ENCODE assay signal across 7 cellular contexts in the genomic region with DNA sequence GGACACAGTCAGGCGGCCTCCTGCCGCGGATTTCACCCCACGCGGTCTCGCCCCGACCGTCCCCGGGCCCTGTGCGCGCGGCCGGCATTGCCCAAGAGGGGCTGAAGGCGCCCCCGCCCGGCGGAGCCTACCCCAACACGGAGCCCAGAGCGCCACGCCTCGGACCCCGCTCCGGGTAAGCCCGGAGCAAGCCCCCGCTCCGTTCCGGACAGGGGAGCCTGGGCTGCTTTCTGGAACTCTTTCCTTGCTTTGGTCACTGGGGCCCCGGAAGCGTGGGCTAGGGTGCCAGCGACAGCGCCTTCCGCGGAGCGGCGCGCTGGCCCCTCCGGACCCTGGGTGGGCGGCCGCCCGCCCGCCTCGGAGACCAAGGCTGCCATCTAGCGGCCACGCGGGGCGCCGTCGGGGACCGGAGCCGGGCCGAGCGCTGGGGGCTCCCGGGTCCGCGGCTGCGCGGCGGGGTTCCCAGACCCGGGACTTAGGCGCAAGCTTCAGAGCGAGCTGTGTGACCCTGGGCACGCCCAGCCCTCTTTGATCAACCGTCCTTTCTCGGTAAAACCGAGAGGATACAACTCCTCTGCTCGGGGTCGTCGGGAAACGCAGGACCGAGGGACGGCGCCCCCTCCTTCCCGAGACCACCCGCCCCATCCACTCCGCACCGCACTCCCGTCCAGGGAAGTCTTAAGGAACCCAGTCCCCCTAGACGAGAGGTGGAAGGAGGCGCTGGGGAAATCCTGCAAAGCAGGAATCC. TPM values are rescaled to one million over a fixed set of nuclear protein-coding genes. Genes with fewer than 3 reads are reported as not detected.
DNase-seq lines count a peak whose midpoint lies in the region; ATAC-seq, FAIRE-seq and TF ChIP-seq lines count a peak whose summit lies in the region.

No MANE protein-coding gene starts in this region.

- H3K27me3 ChIP-seq in GM12878 (replicated peaks in 1 of 2; ENCODE audit: control insufficient read depth in 2 of 2, insufficient read depth in 2 of 2, low read length in 1 of 2) = no peaks in the 10 kb centered on the region

- 25% methylated on average over 63 of the region's 79 CpGs for WGBS in GM12878 (ENCODE audit: insufficient coverage, insufficient replicate concordance, low lambda C conversion rate, missing lambda C conversion rate)

- TF ChIP-seq POLR2A in GM12878 (IDR thresholded peaks at IDR 0.05; ENCODE audit: low read depth, low read length) = no peak

- no peak for TF ChIP-seq EP300 in GM12878 (IDR thresholded peaks at IDR 0.05; ENCODE audit: borderline replicate concordance in 1 of 2, control insufficient read depth in 1 of 2, low read depth in 2 of 2, low read length in 2 of 2)

- peak; percentile 63 to 71 (median 67); a peak in 5 of 6 replicates for TF ChIP-seq CTCF in GM12878 (IDR thresholded peaks at IDR 0.05 in 2 of 3, conservative IDR thresholded peaks at IDR 0.05 in 1 of 3; ENCODE audit: control insufficient read depth in 2 of 3, extremely low read depth in 1 of 3, insufficient read depth in 1 of 3, low read depth in 3 of 3, low read length in 3 of 3)

- DNase-seq in GM18507 (ENCODE audit: extremely low spot score, insufficient read length, low read depth) = peak; percentile 49
- DNase-seq in GM12878 (ENCODE audit: low read depth, low spot score) = no peak
- DNase-seq in islet precursor cell = peak; percentile 80
- peak; percentile 13 to 50 (median 30) for DNase-seq in stimulated activated CD4-positive, alpha-beta T cell treated with anti-CD3 and anti-CD28 coated beads, TNF-alpha, amount 100 ng/mL, for 24 hours (ENCODE audit: low read depth in 3 of 3)

- H2AFZ ChIP-seq in GM12878 (ENCODE audit: control insufficient read depth, low read depth, low read length) = peak overlapping the region; percentile 52; the same call in 1 of the 2 replicates

- ATAC-seq in SK-N-SH treated with all-trans-retinoic acid at 6 μM for 48 hours (peak; percentile 85), GM12878 (peak; percentile 66), HG03378 (IDR thresholded peaks at IDR 0.05; ENCODE audit: unreplicated experiment) (no peak), HG02981 (IDR thresholded peaks at IDR 0.05; ENCODE audit: unreplicated experiment) (no peak)

- RAD21 ChIA-PET in GM12878 (lab: Charles Lee; ENCODE audit: unreplicated experiment) = no interaction called here

- peak; percentile 69 for TF ChIP-seq RAD21 in GM12878 (IDR thresholded peaks at IDR 0.05; ENCODE audit: insufficient read depth, low read depth, low read length)

- H3K9ac ChIP-seq in GM12878 (ENCODE audit: control insufficient read depth, insufficient read depth, low read length) = no peak overlapping the region

- no peaks in the 10 kb centered on the region for H4K20me1 ChIP-seq in GM12878 (ENCODE audit: control insufficient read depth, insufficient read depth)

- CTCF ChIA-PET in GM12878 (lab: Yijun Ruan, JAX) = interaction anchor here (0.7 to 4.7 kb wide), 7 partner anchors 10 to 751 kb away, joined by 3 to 33 read pairs (median 4); no protein-coding TSS in a partner anchor

- H3K4me2 ChIP-seq in GM12878 (ENCODE audit: control insufficient read depth, insufficient read depth) = peak overlapping the region; percentile 67

- BruUV-seq in GM12878 (replicated peaks; lab: Mats Ljungman, UMichigan) = no TSS peak

- FAIRE-seq in GM18507 (lab: Jason Lieb, UNC) = no peak
- FAIRE-seq in GM12878 (lab: Jason Lieb, UNC) = no peak

- no peak overlapping the region for H3K4me3 ChIP-seq in GM12878

- no peaks in the 10 kb centered on the region for H3K36me3 ChIP-seq in GM12878 (ENCODE audit: control insufficient read depth in 2 of 2, insufficient read depth in 2 of 2, low read length in 1 of 2)

- H3K79me2 ChIP-seq in GM12878 (ENCODE audit: control insufficient read depth, insufficient read depth, low read length) = no peaks in the 10 kb centered on the region

- POLR2A ChIA-PET in GM12878 (lab: Charles Lee) = interaction anchor here (1.0 kb wide), 1 partner anchor 209 kb away, joined by 5 read pairs; no protein-coding TSS in a partner anchor

- intact Hi-C loops in GM12878 (cut with micrococcal nuclease; ENCODE audit: unreplicated experiment) = loop anchor here (5.0 kb wide), 2 partner anchors 211 to 776 kb away; no protein-coding TSS in a partner anchor

- peaks cover 11% of the 10 kb centered on the region for H3K4me1 ChIP-seq in GM12878 (ENCODE audit: control insufficient read depth, insufficient read depth, low read length)

- SMC1A ChIA-PET in GM12878 (lab: Charles Lee; ENCODE audit: uncharacterized antibody, unreplicated experiment) = interaction anchor here (1.0 to 1.6 kb wide), 2 partner anchors 13 to 778 kb away, joined by 3 to 4 read pairs; no protein-coding TSS in a partner anchor

- H3K9me3 ChIP-seq in GM12878 (replicated peaks; ENCODE audit: control insufficient read depth, insufficient read depth, low read length) = no peaks in the 10 kb centered on the region; the same call in 1 of the 3 replicates

- no peak overlapping the region for H3K27ac ChIP-seq in GM12878 (ENCODE audit: control insufficient read depth, insufficient read depth)

- in situ Hi-C loops in GM12878 (cut with MboI) = loop anchor here (5.0 kb wide), 1 partner anchor 791 kb away; no protein-coding TSS in a partner anchor

TF ChIP-seq in SK-N-SH treated with all-trans-retinoic acid at 6 μM for 48 hours, 23 proteins besides CTCF, POLR2A, EP300 and RAD21 (continues in another document):
- TF ChIP-seq PPARA (CRISPR knock-in tag; IDR thresholded peaks at IDR 0.05; ENCODE audit: borderline replicate concordance) (no peak), ISL1 (CRISPR knock-in tag; IDR thresholded peaks at IDR 0.05) (no peak), SNAI2 (CRISPR knock-in tag; IDR thresholded peaks at IDR 0.05) (no peak), ZNF565 (CRISPR knock-in tag; conservative IDR thresholded peaks at IDR 0.05; ENCODE audit: low read depth) (no peak)

TF ChIP-seq in GM12878, 131 proteins besides CTCF, POLR2A, EP300 and RAD21 (continues in another document):
- peak; percentile 58; the same call in 1 of the 2 replicates for TF ChIP-seq LARP7 (IDR thresholded peaks at IDR 0.05)
- TF ChIP-seq GATAD2B (conservative IDR thresholded peaks at IDR 0.05; ENCODE audit: low read depth) = peak; percentile 67; the same call in 1 of the 2 replicates
- peak; percentile 55 for TF ChIP-seq SMC3 (IDR thresholded peaks at IDR 0.05; ENCODE audit: borderline replicate concordance, low read length)
- TF ChIP-seq IKZF1 (conservative IDR thresholded peaks at IDR 0.05) = 0 out of 2 replicates have a peak, but pooled peaks have one; percentile 29
- TF ChIP-seq YY1 (IDR thresholded peaks at IDR 0.05; ENCODE audit: low read depth, low read length) = peak; percentile 38; the same call in 1 of the 2 replicates
- 0 out of 2 replicates have a peak, but pooled peaks have one; percentile 30 for TF ChIP-seq ZNF217 (IDR thresholded peaks at IDR 0.05)

RNA-seq across cellular contexts. Expression of a gene that starts 41.4 kb away (rescaled TPM):
- 21.3 and 21.7 TPM in 2 replicates for total RNA-seq in GM12878 (2013; cell fraction: nucleolus; rRNA removed)
- total RNA-seq in GM12878 (2014; rRNA removed) (5.5 and 7.5 TPM in 2 replicates), GM12878 (2014; rRNA removed; fragmentation: Illumina TruSeq; extraction: Trizol) (12.4 and 12.6 TPM in 2 replicates), GM12878 (2021) (17.3 and 18.2 TPM in 2 replicates)
- 12.3 TPM for polyA plus RNA-seq in GM12878 (2011; ENCODE audit: low read depth)
- polyA plus RNA-seq in GM12878 (2011; rRNA removed) (18.7 and 23.9 TPM in 2 replicates), GM12878 (2014; fragmentation: Illumina TruSeq; extraction: Trizol) (17.9 and 23.1 TPM in 2 replicates), GM12878 (2014; fragmentation: Nextera tagmentation; extraction: Ambion mirVana) (10 to 100 TPM; 16.8 to 22.1 TPM), GM12878 (2014; rRNA removed) (8.6 and 11.7 TPM in 2 replicates), GM12878 (2016; fragmentation: Nextera tagmentation; extraction: Ambion mirVana) (10 to 100 TPM; 11.8 to 13.3 TPM)
- 6.4 and 11.4 TPM in 2 replicates for polyA plus RNA-seq in GM12878 (2011; cell fraction: cytosol; rRNA removed)
- polyA plus RNA-seq in GM12878 (2011; cell fraction: nucleus; rRNA removed) = 6.3 and 6.6 TPM in 2 replicates
- 16.4 and 20.2 TPM in 2 replicates for polyA plus RNA-seq in GM12878 (2012)
- 8.1 and 14.2 TPM in 2 replicates for polyA minus RNA-seq in GM12878 (2011; rRNA and poly(A)+ RNA removed)
- 4.5 and 4.8 TPM in 2 replicates for polyA minus RNA-seq in GM12878 (2011; cell fraction: cytosol; rRNA and poly(A)+ RNA removed)
- 3.6 and 5.5 TPM in 2 replicates for polyA minus RNA-seq in GM12878 (2011; cell fraction: nucleus; rRNA and poly(A)+ RNA removed)

RNA-seq across cellular contexts. Expression of a gene that starts 55.0 kb away (rescaled TPM):
- 3.3 and 3.4 TPM in 2 replicates for total RNA-seq in GM12878 (2013; cell fraction: nucleolus; rRNA removed)
- total RNA-seq in GM12878 (2014; rRNA removed) = 26.1 and 30.1 TPM in 2 replicates
- total RNA-seq in GM12878 (2014; rRNA removed; fragmentation: Illumina TruSeq; extraction: Trizol) = 33.8 and 35.8 TPM in 2 replicates
- 45.2 and 49.9 TPM in 2 replicates for total RNA-seq in GM12878 (2021)
- 15.7 TPM for polyA plus RNA-seq in GM12878 (2011; ENCODE audit: low read depth)
- polyA plus RNA-seq in GM12878 (2011; rRNA removed) = 31.7 and 54.6 TPM in 2 replicates
- polyA plus RNA-seq in GM12878 (2011; cell fraction: cytosol; rRNA removed) = 15.6 and 18.2 TPM in 2 replicates
- 8.6 and 9.2 TPM in 2 replicates for polyA plus RNA-seq in GM12878 (2011; cell fraction: nucleus; rRNA removed)
- 18.7 and 20.7 TPM in 2 replicates for polyA plus RNA-seq in GM12878 (2012)
- 40.9 and 45.5 TPM in 2 replicates for polyA plus RNA-seq in GM12878 (2014; fragmentation: Illumina TruSeq; extraction: Trizol)
- 100 to 1,000 TPM; 124 to 152 TPM for polyA plus RNA-seq in GM12878 (2014; fragmentation: Nextera tagmentation; extraction: Ambion mirVana)
- polyA plus RNA-seq in GM12878 (2014; rRNA removed) = 20.9 and 29.2 TPM in 2 replicates
- polyA plus RNA-seq in GM12878 (2016; fragmentation: Nextera tagmentation; extraction: Ambion mirVana) = 100 to 1,000 TPM; 196 to 210 TPM
- polyA minus RNA-seq in GM12878 (2011; rRNA and poly(A)+ RNA removed) = 15.0 and 18.2 TPM in 2 replicates
- 6.8 and 7.2 TPM in 2 replicates for polyA minus RNA-seq in GM12878 (2011; cell fraction: cytosol; rRNA and poly(A)+ RNA removed)
- polyA minus RNA-seq in GM12878 (2011; cell fraction: nucleus; rRNA and poly(A)+ RNA removed) = 1.5 and 2.6 TPM in 2 replicates

Comparison
In these comparisons a context has a peak if more than half of its experiments do, and no peak if none do; other contexts are left out.
1. ATAC-seq: peak in SK-N-SH treated with all-trans-retinoic acid at 6 μM for 48 hours (single experiment) and GM12878 (single experiment); none in HG03378 (single experiment) and HG02981 (single experiment).